Comparison of ENCODE assay signal across 24 cellular contexts in genomic region chr17:48606892-48607241, GRCh38. TPM values are rescaled to one million over a fixed set of nuclear protein-coding genes. Genes with fewer than 3 reads are reported as not detected.
"Had no signal": no experiment of that assay in that cellular context is flagged by ENCODE, and none has a peak within 500 bp of the region (broad histone marks: within the 10 kb centered on the region; RNA-seq: fewer than 3 reads in every experiment).

No MANE protein-coding gene starts in this region.

- H3K4me3 ChIP-seq: breast epithelium, coronary artery, lower lobe of right lung, psoas muscle, tibial nerve, uterus had no signal

- H3K36me3 Mint-ChIP-seq: activated naive CD4-positive, alpha-beta T cell treated with anti-CD3 and anti-CD28 coated beads, Interleukin-2, amount 10 ng/mL, durations not matched to agents 7 days and 5 days had no signal

- ATAC-seq: activated naive CD8-positive, alpha-beta T cell treated with anti-CD3 and anti-CD28 coated beads, Interleukin-2, amount 50 U/mL, for 24 hours; activated T-helper 17 cell treated with anti-CD3 and anti-CD28 coated beads, Interleukin-2, amount 50 U/mL, for 72 hours; lower lobe of right lung; psoas muscle; right cardiac atrium; stimulated activated naive CD8-positive, alpha-beta T cell treated with anti-CD3 and anti-CD28 coated beads, Interleukin-15, Interleukin-2, amounts not matched to agents 100 U/mL and 50 U/mL, for 24 hours had no signal

- H3K4me3 Mint-ChIP-seq: activated B cell treated with CpG ODN at 0.5 μM for 24 hours; activated CD4-positive, alpha-beta memory T cell treated with anti-CD3 and anti-CD28 coated beads, Interleukin-2, amount 10 ng/mL, durations not matched to agents 7 days and 5 days; activated naive CD4-positive, alpha-beta T cell treated with anti-CD3 and anti-CD28 coated beads, Interleukin-2, amount 10 ng/mL, durations not matched to agents 7 days and 5 days; activated naive CD8-positive, alpha-beta T cell treated with anti-CD3 and anti-CD28 coated beads, Interleukin-2, amount 50 U/mL, for 24 hours; activated T-helper 17 cell treated with anti-CD3 and anti-CD28 coated beads, Interleukin-2, amount 50 U/mL, for 72 hours had no signal

- H3K27ac ChIP-seq: breast epithelium, coronary artery, lower lobe of right lung, psoas muscle, uterus had no signal

- H3K27ac Mint-ChIP-seq: activated B cell treated with CpG ODN at 0.5 μM for 24 hours; activated CD4-positive, alpha-beta memory T cell treated with anti-CD3 and anti-CD28 coated beads, Interleukin-2, amount 10 ng/mL, durations not matched to agents 7 days and 5 days; activated naive CD4-positive, alpha-beta T cell treated with anti-CD3 and anti-CD28 coated beads, Interleukin-2, amount 10 ng/mL, durations not matched to agents 7 days and 5 days; activated naive CD8-positive, alpha-beta T cell treated with anti-CD3 and anti-CD28 coated beads, Interleukin-2, amount 50 U/mL, for 24 hours; activated T-helper 17 cell treated with anti-CD3 and anti-CD28 coated beads, Interleukin-2, amount 50 U/mL, for 72 hours had no signal

- FAIRE-seq: endometrium, islet of Langerhans had no signal

- H3K9me3 ChIP-seq: breast epithelium, lower lobe of right lung, psoas muscle, uterus had no signal

- DNase-seq: activated B cell treated with CpG ODN at 0.5 μM for 24 hours; activated CD4-positive, alpha-beta memory T cell treated with anti-CD3 and anti-CD28 coated beads, Interleukin-2, amount 10 ng/mL, durations not matched to agents 7 days and 5 days; activated CD4-positive, alpha-beta T cell treated with anti-CD3 and anti-CD28 coated beads for 4 hours; activated naive CD4-positive, alpha-beta T cell treated with anti-CD3 and anti-CD28 coated beads, Interleukin-2, amount 10 ng/mL, durations not matched to agents 7 days and 5 days; activated naive CD8-positive, alpha-beta T cell treated with anti-CD3 and anti-CD28 coated beads, Interleukin-2, amount 50 U/mL, for 24 hours; activated T-cell treated with anti-CD3 and anti-CD28 coated beads, Interleukin-2, amount 50 U/mL, for 1 hour; aorta; lower lobe of right lung; psoas muscle; right cardiac atrium; stimulated activated naive CD8-positive, alpha-beta T cell treated with anti-CD3 and anti-CD28 coated beads, Interleukin-15, Interleukin-2, amounts not matched to agents 100 U/mL and 50 U/mL, for 24 hours; substantia nigra; T-helper 1 cell; T-helper 9 cell; uterus had no signal

- H3K36me3 ChIP-seq: breast epithelium, lower lobe of right lung, tibial nerve, uterus had no signal

- H3K9me3 Mint-ChIP-seq: activated B cell treated with CpG ODN at 0.5 μM for 24 hours; activated CD4-positive, alpha-beta memory T cell treated with anti-CD3 and anti-CD28 coated beads, Interleukin-2, amount 10 ng/mL, durations not matched to agents 7 days and 5 days; activated naive CD4-positive, alpha-beta T cell treated with anti-CD3 and anti-CD28 coated beads, Interleukin-2, amount 10 ng/mL, durations not matched to agents 7 days and 5 days; activated naive CD8-positive, alpha-beta T cell treated with anti-CD3 and anti-CD28 coated beads, Interleukin-2, amount 50 U/mL, for 24 hours; activated T-helper 17 cell treated with anti-CD3 and anti-CD28 coated beads, Interleukin-2, amount 50 U/mL, for 72 hours had no signal

- H3K4me1 ChIP-seq: breast epithelium had no signal

RNA-seq across cellular contexts. Expression of gene HOXB6, which starts 2.1 kb away (rescaled TPM):
- total RNA-seq: activated B cell treated with CpG ODN at 0.5 μM for 24 hours, osteocyte, skeletal muscle tissue had no signal

RNA-seq across cellular contexts. Expression of gene HOXB7, which starts 4.0 kb away (rescaled TPM):
- total RNA-seq: osteocyte had no signal

RNA-seq across cellular contexts. Expression of gene HOXB8, which starts 8.2 kb away (rescaled TPM):
- total RNA-seq: activated B cell treated with CpG ODN at 0.5 μM for 24 hours; activated CD4-positive, alpha-beta memory T cell treated with anti-CD3 and anti-CD28 coated beads, Interleukin-2, amount 10 ng/mL, durations not matched to agents 7 days and 5 days; activated T-helper 17 cell treated with anti-CD3 and anti-CD28 coated beads, Interleukin-2, amount 50 U/mL, for 72 hours; osteocyte; psoas muscle; right cardiac atrium; skeletal muscle tissue had no signal
- polyA plus RNA-seq: esophagus, right cardiac atrium had no signal

RNA-seq across cellular contexts. Expression of gene HOXB5, which starts 13.3 kb away (rescaled TPM):
- total RNA-seq: activated B cell treated with CpG ODN at 0.5 μM for 24 hours; activated T-helper 17 cell treated with anti-CD3 and anti-CD28 coated beads, Interleukin-2, amount 50 U/mL, for 72 hours; osteocyte; skeletal muscle tissue had no signal
